ENCODE assay signal across 8 cellular contexts in the genomic region with DNA sequence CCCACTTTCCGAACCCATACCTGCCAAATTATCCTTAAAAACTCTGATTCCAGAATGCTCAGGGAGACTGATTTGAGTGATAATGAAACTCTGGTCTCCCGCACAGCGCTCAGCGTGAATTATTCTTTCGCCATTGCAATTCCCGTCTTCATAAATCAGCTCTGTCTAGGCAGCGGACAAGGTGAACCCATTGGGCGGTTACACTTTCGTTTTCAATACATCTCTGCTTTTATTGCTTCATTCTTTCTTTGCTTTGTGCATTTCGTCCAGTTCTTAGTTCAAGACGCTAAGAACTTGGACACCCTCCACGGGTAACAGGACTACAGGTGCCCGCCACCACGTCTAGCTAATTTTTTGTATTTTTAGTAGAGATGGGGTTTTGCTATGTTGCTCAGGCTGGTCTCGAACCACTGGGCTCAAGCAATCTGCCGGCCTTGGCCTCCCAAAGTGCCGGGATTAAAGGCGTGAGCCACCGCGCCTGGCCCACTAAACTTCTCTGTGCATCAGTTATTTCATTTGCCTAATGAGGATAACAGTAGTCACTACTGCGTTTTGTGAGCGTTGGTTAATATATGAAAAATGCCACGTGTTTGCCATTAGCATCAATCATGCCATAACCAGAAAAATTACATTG. TPM values are rescaled to one million over a fixed set of nuclear protein-coding genes. Genes with fewer than 3 reads are reported as not detected.
DNase-seq lines count a peak whose midpoint lies in the region; ATAC-seq, FAIRE-seq and TF ChIP-seq lines count a peak whose summit lies in the region.

No MANE protein-coding gene starts in this region.

- H3K27ac ChIP-seq in A549, result peak overlapping the region; percentile 88 to 92
- H3K27ac ChIP-seq in muscle layer of colon (ENCODE audit: low read depth, low read length), result peak overlapping the region; percentile 75

- H3K4me3 Mint-ChIP-seq in IgD-negative memory B cell, result peak overlapping the region; percentile 79 to 89 (median 87)

- no peaks in the 10 kb centered on the region for H3K36me3 ChIP-seq in muscle layer of colon (ENCODE audit: insufficient read depth, low read length)

- CTCF ChIA-PET in A549 (lab: Yijun Ruan, JAX), result interaction anchor here (3.3 kb wide), 1 partner anchor 11 kb away, joined by 11 read pairs; no protein-coding TSS in a partner anchor

- TF ChIP-seq RAD21 in A549 (conservative IDR thresholded peaks at IDR 0.05 in 1 of 2, IDR thresholded peaks at IDR 0.05 in 1 of 2), result no peak

- POLR2A ChIA-PET in A549 (lab: Yijun Ruan, JAX), result interaction anchor here (1.1 kb wide), 1 partner anchor 38 kb away, joined by 4 read pairs; no protein-coding TSS in a partner anchor

- H3K36me3 Mint-ChIP-seq in IgD-negative memory B cell, result peaks cover 3% of the 10 kb centered on the region

- H3K9me3 Mint-ChIP-seq in IgD-negative memory B cell, result no peaks in the 10 kb centered on the region

- intact Hi-C loops in sciatic nerve (cut with DNase I), result no loop called here

- H3K9me3 ChIP-seq in A549 (no peaks in the 10 kb centered on the region), muscle layer of colon (ENCODE audit: low read length) (no peaks in the 10 kb centered on the region)

- H3K27me3 Mint-ChIP-seq in IgD-negative memory B cell, result no peaks in the 10 kb centered on the region

- TF ChIP-seq CTCF in A549 (IDR thresholded peaks at IDR 0.05) (no peak), cardiac fibroblast (IDR thresholded peaks at IDR 0.05; ENCODE audit: low read depth, low read length) (no peak)

- peaks cover 18 to 20% (median 19%) of the 10 kb centered on the region in 3 donors for H3K4me1 Mint-ChIP-seq in IgD-negative memory B cell

- TF ChIP-seq POLR2A in A549 (IDR thresholded peaks at IDR 0.05; ENCODE audit: low read length), result no peak

- H3K4me1 ChIP-seq in A549 (peaks cover 30% of the 10 kb centered on the region), muscle layer of colon (ENCODE audit: insufficient read depth, low read length) (peaks cover 12% of the 10 kb centered on the region)

- 93% methylated on average over 23 of the region's 23 CpGs for whole genome bisulfite sequencing in A549 (ENCODE audit: missing lambda C conversion rate)

- peaks cover 0 to 5% of the 10 kb centered on the region in 2 donors for H3K27me3 ChIP-seq in muscle layer of colon (ENCODE audit: control insufficient read depth in 1 of 2, insufficient read depth in 2 of 2, low read length in 2 of 2)

- TF ChIP-seq EP300 in A549 (IDR thresholded peaks at IDR 0.05), result no peak

- peak overlapping the region; percentile 76 for H3K4me2 ChIP-seq in A549

- H3K27ac Mint-ChIP-seq in IgD-negative memory B cell, result peak overlapping the region; percentile 87 to 93 (median 92)

- ATAC-seq in A549 (no peak), sciatic nerve (no peak)

- no peak overlapping the region for H3K9ac ChIP-seq in muscle layer of colon (ENCODE audit: low read length)

- no peak for FAIRE-seq in A549 (lab: Jason Lieb, UNC)

- DNase-seq in A549 (ENCODE audit: low read depth in 1 of 2, low spot score in 1 of 2) (no peak), cardiac fibroblast (ENCODE audit: low read depth in 2 of 2) (no peak), sciatic nerve (ENCODE audit: low spot score) (no peak), NCI-H1105 (lab: John Stamatoyannopoulos, UW) (no peak), NCI-H2227 treated with DMSO at 0.1 percent for 48 hours (lab: John Stamatoyannopoulos, UW) (no peak), HT-29 (ENCODE audit: low spot score) (no peak)

- H3K4me3 ChIP-seq in A549 (peak overlapping the region; percentile 41), cardiac fibroblast (replicated peaks in 1 of 2; ENCODE audit: low read depth in 2 of 2, low read length in 2 of 2) (peak overlapping the region; percentile 37 to 39), muscle layer of colon (ENCODE audit: low read depth in 1 of 2, low read length in 2 of 2) (peak overlapping the region in 1 of 2 donors; percentile 46)

TF ChIP-seq in A549, 52 proteins besides CTCF, POLR2A, EP300 and RAD21:
- TF ChIP-seq, protein P1, sequence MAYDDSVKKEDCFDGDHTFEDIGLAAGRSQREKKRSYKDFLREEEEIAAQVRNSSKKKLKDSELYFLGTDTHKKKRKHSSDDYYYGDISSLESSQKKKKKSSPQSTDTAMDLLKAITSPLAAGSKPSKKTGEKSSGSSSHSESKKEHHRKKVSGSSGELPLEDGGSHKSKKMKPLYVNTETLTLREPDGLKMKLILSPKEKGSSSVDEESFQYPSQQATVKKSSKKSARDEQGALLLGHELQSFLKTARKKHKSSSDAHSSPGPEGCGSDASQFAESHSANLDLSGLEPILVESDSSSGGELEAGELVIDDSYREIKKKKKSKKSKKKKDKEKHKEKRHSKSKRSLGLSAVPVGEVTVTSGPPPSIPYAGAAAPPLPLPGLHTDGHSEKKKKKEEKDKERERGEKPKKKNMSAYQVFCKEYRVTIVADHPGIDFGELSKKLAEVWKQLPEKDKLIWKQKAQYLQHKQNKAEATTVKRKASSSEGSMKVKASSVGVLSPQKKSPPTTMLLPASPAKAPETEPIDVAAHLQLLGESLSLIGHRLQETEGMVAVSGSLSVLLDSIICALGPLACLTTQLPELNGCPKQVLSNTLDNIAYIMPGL (CRISPR knock-in tag; IDR thresholded peaks at IDR 0.05; ENCODE audit: borderline replicate concordance), result no peak
- TF ChIP-seq FOXS1 (CRISPR knock-in tag; IDR thresholded peaks at IDR 0.05) (no peak), MAFK (IDR thresholded peaks at IDR 0.05; ENCODE audit: partially characterized antibody) (no peak), TFCP2L1 (CRISPR knock-in tag; IDR thresholded peaks at IDR 0.05) (no peak), CBX8 (IDR thresholded peaks at IDR 0.05) (no peak), CEBPB (IDR thresholded peaks at IDR 0.05) (no peak), GATA3 (IDR thresholded peaks at IDR 0.05; ENCODE audit: borderline replicate concordance) (no peak), ZFP36 (IDR thresholded peaks at IDR 0.05; ENCODE audit: borderline replicate concordance, partially characterized antibody) (no peak), RFX5 (IDR thresholded peaks at IDR 0.05) (no peak), EHMT2 (IDR thresholded peaks at IDR 0.05; ENCODE audit: low read depth) (no peak), JUNB (IDR thresholded peaks at IDR 0.05) (no peak)
TF ChIP-seq in A549: peak in this region for 0.

RNA-seq across cellular contexts. Expression of gene PGK1, which starts 0.9 kb away (rescaled TPM):
- 689 and 781 TPM in 2 replicates for polyA plus RNA-seq in A549 (2011; rRNA removed)
- polyA plus RNA-seq in A549 (2012; cell fraction: cytosol; rRNA removed), result 338 and 354 TPM in 2 replicates
- polyA plus RNA-seq in A549 (2012; cell fraction: nucleus; rRNA removed), result 209 and 562 TPM in 2 replicates
- 329 to 351 TPM (median 333 TPM) in 3 replicates for polyA plus RNA-seq in A549 (2017; fragmentation: RNase III; extraction: RNeasy Plus Mini Kit Qiagen cat#74134 plus additional on column Dnase treatment)
- polyA minus RNA-seq in A549 (2011; rRNA and poly(A)+ RNA removed), result 305 and 409 TPM in 2 replicates
- polyA plus RNA-seq in IgD-negative memory B cell, result 378 TPM
- total RNA-seq in sciatic nerve, result 194 TPM
- total RNA-seq in HT-29 (2014; rRNA removed; shearing (Covaris generic)), result 241 and 250 TPM in 2 replicates

RNA-seq across cellular contexts. Expression of gene TAF9B, which starts 36.3 kb away (rescaled TPM):
- 36.2 and 43.4 TPM in 2 replicates for polyA plus RNA-seq in A549 (2011; rRNA removed)
- polyA plus RNA-seq in A549 (2012; cell fraction: cytosol; rRNA removed), result 11.6 and 12.6 TPM in 2 replicates
- polyA plus RNA-seq in A549 (2012; cell fraction: nucleus; rRNA removed), result 4.2 and 5.5 TPM in 2 replicates
- 14.5 to 17.0 TPM (median 14.6 TPM) in 3 replicates for polyA plus RNA-seq in A549 (2017; fragmentation: RNase III; extraction: RNeasy Plus Mini Kit Qiagen cat#74134 plus additional on column Dnase treatment)
- polyA minus RNA-seq in A549 (2011; rRNA and poly(A)+ RNA removed), result 18.6 and 19.8 TPM in 2 replicates
- polyA plus RNA-seq in IgD-negative memory B cell, result 8.4 TPM
- 20.3 TPM for total RNA-seq in sciatic nerve
- 6.1 and 9.5 TPM in 2 replicates for total RNA-seq in HT-29 (2014; rRNA removed; shearing (Covaris generic))
